Comparison of ENCODE assay signal across 28 cellular contexts in the genomic region with DNA sequence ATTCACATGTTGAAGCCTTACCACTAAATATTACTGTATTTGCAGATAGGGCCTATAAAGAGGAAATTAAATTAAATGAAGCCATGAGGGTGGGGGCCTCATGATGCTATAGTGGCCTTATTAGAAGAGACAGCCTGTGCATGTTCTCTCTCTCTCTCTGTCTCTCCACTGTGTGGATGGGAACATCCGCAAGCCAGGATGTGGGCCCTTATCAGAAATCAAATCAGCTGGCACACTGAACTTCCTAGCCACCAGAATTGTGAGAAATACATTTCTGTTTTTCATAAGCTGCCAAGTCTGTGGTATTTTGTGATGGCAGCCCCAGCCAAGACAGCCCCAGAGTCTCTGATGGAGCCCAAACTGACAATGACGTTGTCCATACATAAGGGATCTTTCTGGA.
"Had no signal": no experiment of that assay in that cellular context is flagged by ENCODE, and none has a peak within 500 bp of the region (broad histone marks: within the 10 kb centered on the region; RNA-seq: fewer than 3 reads in every experiment).

No MANE protein-coding gene starts in this region.

- H3K27me3 Mint-ChIP-seq: stimulated activated memory B cell treated with anti-CD40 and anti-IgM and Interleukin-4, amounts not matched to agents 10 μg/mL and 1 μg/mL and 100 μg/mL, for 72 hours; stimulated activated naive B cell treated with anti-CD40 and anti-IgM and Interleukin-4, amounts not matched to agents 10 μg/mL and 1 μg/mL and 100 μg/mL, for 72 hours; stimulated activated naive CD8-positive, alpha-beta T cell treated with anti-CD3 and anti-CD28 coated beads, Interleukin-15, amount 100 ng/mL, for 72 hours; stimulated activated naive CD8-positive, alpha-beta T cell treated with anti-CD3 and anti-CD28 coated beads, Interleukin-15, Interleukin-2, amounts not matched to agents 100 ng/mL and 50 ng/mL, for 24 hours had no signal

- H3K27me3 ChIP-seq: stomach, suprapubic skin, testis, thyroid gland, tibial artery, tibial nerve, transverse colon, upper lobe of left lung, upper lobe of right lung, uterus, vagina had no signal

- H3K27ac ChIP-seq: stomach, suprapubic skin, testis, thoracic aorta, thyroid gland, tibial artery, tibial nerve, transverse colon, upper lobe of left lung, upper lobe of right lung, uterus, vagina had no signal

- DNase-seq: stimulated activated CD4-positive, alpha-beta T cell treated with anti-CD3 and anti-CD28 coated beads, Interleukin-2, amount 100 ng/mL, for 48 hours; stimulated activated CD4-positive, alpha-beta T cell treated with anti-CD3 and anti-CD28 coated beads, Interleukin-4, amount 100 ng/mL, for 1 hour; stimulated activated CD4-positive, alpha-beta T cell treated with anti-CD3 and anti-CD28 coated beads, Interleukin-4, amount 100 ng/mL, for 24 hours; stimulated activated CD4-positive, alpha-beta T cell treated with anti-CD3 and anti-CD28 coated beads, Interleukin-4, amount 100 ng/mL, for 4 hours; stimulated activated CD8-positive, alpha-beta memory T cell treated with anti-CD3 and anti-CD28 coated beads, Interleukin-4, amount 100 ng/mL, for 48 hours; stimulated activated naive B cell treated with anti-CD40 and anti-IgM and Interleukin-4, amounts not matched to agents 10 μg/mL and 1 μg/mL and 100 μg/mL, for 72 hours; stimulated activated naive CD4-positive, alpha-beta T cell; stimulated activated naive CD4-positive, alpha-beta T cell treated with Interleukin-2 at 50 U/mL for 16 hours; stimulated activated naive CD8-positive, alpha-beta T cell treated with anti-CD3 and anti-CD28 coated beads, Interleukin-15, amount 100 ng/mL, for 72 hours; stimulated activated naive CD8-positive, alpha-beta T cell treated with anti-CD3 and anti-CD28 coated beads, Interleukin-15, Interleukin-2, amounts not matched to agents 100 U/mL and 50 U/mL, for 24 hours; stomach; substantia nigra; testis; thyroid gland; tibial artery; transverse colon; trophoblast cell; upper lobe of left lung; upper lobe of right lung; uterus had no signal

- H3K4me1 Mint-ChIP-seq: stimulated activated effector memory CD8-positive, alpha-beta T cell treated with anti-CD3 and anti-CD28 coated beads, Interleukin-12 subunit alpha, Interleukin-12 subunit beta, amount 100 ng/mL, for 72 hours; stimulated activated memory B cell treated with anti-CD40 and anti-IgM and Interleukin-4, amounts not matched to agents 10 μg/mL and 1 μg/mL and 100 μg/mL, for 72 hours; stimulated activated naive B cell treated with anti-CD40 and anti-IgM and Interleukin-4, amounts not matched to agents 10 μg/mL and 1 μg/mL and 100 μg/mL, for 72 hours; stimulated activated naive CD8-positive, alpha-beta T cell treated with anti-CD3 and anti-CD28 coated beads, Interleukin-15, amount 100 ng/mL, for 72 hours had no signal

- H3K36me3 Mint-ChIP-seq: stimulated activated effector memory CD8-positive, alpha-beta T cell treated with anti-CD3 and anti-CD28 coated beads, Interleukin-12 subunit alpha, Interleukin-12 subunit beta, amount 100 ng/mL, for 72 hours; stimulated activated memory B cell treated with anti-CD40 and anti-IgM and Interleukin-4, amounts not matched to agents 10 μg/mL and 1 μg/mL and 100 μg/mL, for 72 hours; stimulated activated naive B cell treated with anti-CD40 and anti-IgM and Interleukin-4, amounts not matched to agents 10 μg/mL and 1 μg/mL and 100 μg/mL, for 72 hours; type B pancreatic cell had no signal

- H3K36me3 ChIP-seq: stomach, suprapubic skin, thoracic aorta, thyroid gland, tibial artery, tibial nerve, transverse colon, upper lobe of left lung, upper lobe of right lung, uterus, vagina had no signal

- H3K4me1 ChIP-seq: stomach, suprapubic skin, testis, thyroid gland, tibial artery, tibial nerve, transverse colon, upper lobe of left lung, upper lobe of right lung, uterus, vagina had no signal

- H3K27ac Mint-ChIP-seq: stimulated activated effector memory CD8-positive, alpha-beta T cell treated with anti-CD3 and anti-CD28 coated beads, Interleukin-12 subunit alpha, Interleukin-12 subunit beta, amount 100 ng/mL, for 72 hours; stimulated activated memory B cell treated with anti-CD40 and anti-IgM and Interleukin-4, amounts not matched to agents 10 μg/mL and 1 μg/mL and 100 μg/mL, for 72 hours; stimulated activated naive B cell treated with anti-CD40 and anti-IgM and Interleukin-4, amounts not matched to agents 10 μg/mL and 1 μg/mL and 100 μg/mL, for 72 hours; stimulated activated naive CD8-positive, alpha-beta T cell treated with anti-CD3 and anti-CD28 coated beads, Interleukin-15, amount 100 ng/mL, for 72 hours; stimulated activated naive CD8-positive, alpha-beta T cell treated with anti-CD3 and anti-CD28 coated beads, Interleukin-15, Interleukin-2, amounts not matched to agents 100 ng/mL and 50 ng/mL, for 24 hours; type B pancreatic cell had no signal

- ATAC-seq: stimulated activated effector memory CD8-positive, alpha-beta T cell treated with anti-CD3 and anti-CD28 coated beads, Interleukin-12 subunit alpha, Interleukin-12 subunit beta, amount 100 ng/mL, for 72 hours; stimulated activated memory B cell treated with anti-CD40 and anti-IgM and Interleukin-4, amounts not matched to agents 10 μg/mL and 1 μg/mL and 100 μg/mL, for 72 hours; stimulated activated naive B cell treated with anti-CD40 and anti-IgM and Interleukin-4, amounts not matched to agents 10 μg/mL and 1 μg/mL and 100 μg/mL, for 72 hours; stimulated activated naive CD8-positive, alpha-beta T cell treated with anti-CD3 and anti-CD28 coated beads, Interleukin-15, amount 100 ng/mL, for 72 hours; stimulated activated naive CD8-positive, alpha-beta T cell treated with anti-CD3 and anti-CD28 coated beads, Interleukin-15, Interleukin-2, amounts not matched to agents 100 U/mL and 50 U/mL, for 24 hours; upper lobe of right lung had no signal

- H3K4me3 Mint-ChIP-seq: stimulated activated effector memory CD8-positive, alpha-beta T cell treated with anti-CD3 and anti-CD28 coated beads, Interleukin-12 subunit alpha, Interleukin-12 subunit beta, amount 100 ng/mL, for 72 hours; stimulated activated memory B cell treated with anti-CD40 and anti-IgM and Interleukin-4, amounts not matched to agents 10 μg/mL and 1 μg/mL and 100 μg/mL, for 72 hours; stimulated activated naive B cell treated with anti-CD40 and anti-IgM and Interleukin-4, amounts not matched to agents 10 μg/mL and 1 μg/mL and 100 μg/mL, for 72 hours; stimulated activated naive CD8-positive, alpha-beta T cell treated with anti-CD3 and anti-CD28 coated beads, Interleukin-15, amount 100 ng/mL, for 72 hours; stimulated activated naive CD8-positive, alpha-beta T cell treated with anti-CD3 and anti-CD28 coated beads, Interleukin-15, Interleukin-2, amounts not matched to agents 100 ng/mL and 50 ng/mL, for 24 hours; type B pancreatic cell had no signal

- H3K4me3 ChIP-seq: stomach, suprapubic skin, testis, thoracic aorta, thyroid gland, tibial artery, tibial nerve, transverse colon, upper lobe of left lung, upper lobe of right lung, uterus, vagina had no signal

- H3K9me3 ChIP-seq: stomach, suprapubic skin, testis, thoracic aorta, thyroid gland, tibial artery, tibial nerve, transverse colon, upper lobe of right lung, uterus, vagina had no signal
